ENCODE assay signal across 8 cellular contexts in genomic region chr6:159977242-159978214, GRCh38. TPM values are rescaled to one million over a fixed set of nuclear protein-coding genes. Genes with fewer than 3 reads are reported as not detected.
A peak's percentile ranks its signal among the peaks of the same experiment; 100 is the strongest.
DNase-seq lines count a peak whose midpoint lies in the region; ATAC-seq lines count a peak whose summit lies in the region.

No MANE protein-coding gene starts in this region.

- no peak overlapping the region for H3K4me3 ChIP-seq in MG63

- no peaks in the 10 kb centered on the region for H3K36me3 ChIP-seq in MG63

- peaks cover 21% of the 10 kb centered on the region for H3K36me3 Mint-ChIP-seq in effector memory CD8-positive, alpha-beta T cell (ENCODE audit: insufficient read depth)

- peak overlapping the region; percentile 94 to 95 for H3K27ac Mint-ChIP-seq in effector memory CD8-positive, alpha-beta T cell

- DNase-seq in AG20443 (ENCODE audit: low spot score): peak; percentile 40
- DNase-seq in MG63: peak; percentile 47
- DNase-seq in effector memory CD8-positive, alpha-beta T cell: no peak
- peak; percentile 20 for DNase-seq in midbrain (lab: John Stamatoyannopoulos, UW)
- no peak for DNase-seq in iPS-NIHi7 (ENCODE audit: extremely low spot score)
- no peak for DNase-seq in NCI-H2029 (lab: John Stamatoyannopoulos, UW)

- no peak for ATAC-seq in effector memory CD8-positive, alpha-beta T cell (replicated peaks)
- no peak for ATAC-seq in GM18517 (IDR thresholded peaks at IDR 0.05; ENCODE audit: unreplicated experiment)
- ATAC-seq in GM18502 (IDR thresholded peaks at IDR 0.05; ENCODE audit: poor library complexity, unreplicated experiment): no peak

- H3K9me3 ChIP-seq in MG63: no peaks in the 10 kb centered on the region

- no peaks in the 10 kb centered on the region for H3K27me3 Mint-ChIP-seq in effector memory CD8-positive, alpha-beta T cell

- H3K4me1 Mint-ChIP-seq in effector memory CD8-positive, alpha-beta T cell (ENCODE audit: low read depth in 2 of 2): peaks cover 87 to 95% of the 10 kb centered on the region in 2 donors

- H3K27me3 ChIP-seq in MG63: no peaks in the 10 kb centered on the region

- no peaks in the 10 kb centered on the region for H3K9me3 Mint-ChIP-seq in effector memory CD8-positive, alpha-beta T cell

- peak overlapping the region; percentile 80 to 81 for H3K4me3 Mint-ChIP-seq in effector memory CD8-positive, alpha-beta T cell

RNA-seq across cellular contexts. Expression of gene IGF2R, which starts 8.6 kb away (rescaled TPM):
- 33.4 and 35.9 TPM in 2 replicates for total RNA-seq in MG63 (2014; rRNA removed; shearing (Covaris generic); ENCODE audit: low replicate concordance)

Comparison
In these comparisons a context has a peak if more than half of its experiments do, and no peak if none do; other contexts are left out.
1. DNase-seq: peak in AG20443 (single experiment), MG63 (single experiment) and midbrain (single experiment); none in effector memory CD8-positive, alpha-beta T cell (0 of 3), iPS-NIHi7 (single experiment) and NCI-H2029 (single experiment).